ENCODE assay signal across 8 cellular contexts in genomic region chr6:31270788-31271640, GRCh38. TPM values are rescaled to one million over a fixed set of nuclear protein-coding genes. Genes with fewer than 3 reads are reported as not detected.
DNase-seq lines count a peak whose midpoint lies in the region; ATAC-seq, FAIRE-seq and TF ChIP-seq lines count a peak whose summit lies in the region.

No MANE protein-coding gene starts in this region.

- FAIRE-seq in keratinocyte (lab: Jason Lieb, UNC), result no peak

- ATAC-seq in HG02678 (IDR thresholded peaks at IDR 0.05; ENCODE audit: unreplicated experiment) (peak; percentile 35), HG02973 (IDR thresholded peaks at IDR 0.05; ENCODE audit: unreplicated experiment) (no peak)

- H3K9me3 ChIP-seq in SU-DHL-6 (ENCODE audit: insufficient read depth, low read length), result no peaks in the 10 kb centered on the region
- H3K9me3 ChIP-seq in breast epithelium, result no peaks in the 10 kb centered on the region
- H3K9me3 ChIP-seq in keratinocyte (ENCODE audit: control insufficient read depth, low read depth, low read length), result no peaks in the 10 kb centered on the region

- no peaks in the 10 kb centered on the region for H3K9me2 ChIP-seq in SU-DHL-6 (replicated peaks; ENCODE audit: insufficient read depth, low read length)

- H3K9me1 ChIP-seq in keratinocyte (ENCODE audit: control insufficient read depth, extremely low read depth, insufficient read depth, low read length), result peaks cover 2% of the 10 kb centered on the region

- peak; percentile 77 for DNase-seq in GM06990 (ENCODE audit: extremely low read depth, insufficient read length)
- peak in 1 of 2 donors; percentile 70 for DNase-seq in breast epithelium (ENCODE audit: low spot score in 2 of 2)
- DNase-seq in keratinocyte (ENCODE audit: low read depth, low spot score), result no peak
- peak; percentile 43 for DNase-seq in stimulated activated CD4-positive, alpha-beta T cell treated with anti-CD3 and anti-CD28 coated beads, Interleukin-2, amount 100 ng/mL, for 4 hours (ENCODE audit: low read depth)
- no peak for DNase-seq in NCI-H2107 (lab: John Stamatoyannopoulos, UW)

- peaks cover 24% of the 10 kb centered on the region for H3K36me3 ChIP-seq in GM06990 (ENCODE audit: control insufficient read depth, insufficient read depth, low read length)
- no peaks in the 10 kb centered on the region for H3K36me3 ChIP-seq in SU-DHL-6 (ENCODE audit: low read length)
- H3K36me3 ChIP-seq in breast epithelium, result no peaks in the 10 kb centered on the region
- H3K36me3 ChIP-seq in keratinocyte (ENCODE audit: control insufficient read depth in 2 of 2, extremely low read depth in 1 of 2, insufficient read depth in 2 of 2, low read length in 2 of 2), result peaks cover 12 to 14% of the 10 kb centered on the region in 2 experiments

- peak overlapping the region; percentile 86 for H3K9ac ChIP-seq in SU-DHL-6 (ENCODE audit: low read length)
- peak overlapping the region; percentile 91 for H3K9ac ChIP-seq in keratinocyte (ENCODE audit: control insufficient read depth, extremely low read depth, insufficient read depth, low read length)

- TF ChIP-seq POLR2A in breast epithelium (IDR thresholded peaks at IDR 0.05), result no peak

- peak overlapping the region; percentile 61 for H3K4me2 ChIP-seq in SU-DHL-6 (ENCODE audit: low read depth, low read length, poor library complexity, severe bottlenecking)
- H3K4me2 ChIP-seq in keratinocyte (ENCODE audit: control insufficient read depth, extremely low read depth, insufficient read depth, low read depth, low read length), result peak overlapping the region; percentile 81

- H3K27me3 ChIP-seq in GM06990 (replicated peaks; ENCODE audit: control insufficient read depth, insufficient read depth, low read length) (no peaks in the 10 kb centered on the region), SU-DHL-6 (ENCODE audit: low read length) (no peaks in the 10 kb centered on the region), breast epithelium (no peaks in the 10 kb centered on the region), keratinocyte (ENCODE audit: control insufficient read depth, extremely low read depth, insufficient read depth, low read length) (peaks cover 6% of the 10 kb centered on the region)

- H4K20me1 ChIP-seq in SU-DHL-6 (ENCODE audit: low read depth, low read length) (no peaks in the 10 kb centered on the region), keratinocyte (ENCODE audit: control insufficient read depth, extremely low read depth, insufficient read depth, low read length) (no peaks in the 10 kb centered on the region)

- peak overlapping the region; percentile 92 for H2AFZ ChIP-seq in SU-DHL-6 (ENCODE audit: low read depth, low read length, severe bottlenecking)
- peak overlapping the region; percentile 56 for H2AFZ ChIP-seq in keratinocyte (ENCODE audit: control insufficient read depth, low read length)

- peak overlapping the region; percentile 74 for H3K4me3 ChIP-seq in GM06990 (replicated peaks; ENCODE audit: low read depth, low read length)
- H3K4me3 ChIP-seq in SU-DHL-6 (ENCODE audit: insufficient read depth, low read length, poor library complexity, severe bottlenecking), result peak overlapping the region; percentile 78
- peak overlapping the region; percentile 50 to 94 (median 68) for H3K4me3 ChIP-seq in breast epithelium
- peak overlapping the region; percentile 73 to 86 (median 79) for H3K4me3 ChIP-seq in keratinocyte (ENCODE audit: control insufficient read depth in 2 of 3, extremely low read depth in 1 of 3, insufficient read depth in 2 of 3, low read depth in 1 of 3, low read length in 3 of 3)

- intact Hi-C loops in breast epithelium (cut with DNase I; ENCODE audit: low total_unique reads), result no loop called here

- H3K27ac ChIP-seq in SU-DHL-6 (ENCODE audit: low read depth, low read length), result 0 out of 2 replicates have a peak overlapping the region, but pooled peaks have one; percentile 12
- peak overlapping the region; percentile 86 to 100 for H3K27ac ChIP-seq in breast epithelium
- H3K27ac ChIP-seq in keratinocyte (ENCODE audit: control insufficient read depth, insufficient read depth, low read length), result peak overlapping the region; percentile 78

- H3F3A ChIP-seq in SU-DHL-6 (ENCODE audit: insufficient read depth), result no peaks in the 10 kb centered on the region

- H3K4me1 ChIP-seq in breast epithelium, result no peaks in the 10 kb centered on the region
- H3K4me1 ChIP-seq in keratinocyte (ENCODE audit: control insufficient read depth, extremely low read depth, insufficient read depth, low read length), result peaks cover 9% of the 10 kb centered on the region

- no peak for TF ChIP-seq CTCF in GM06990 (IDR thresholded peaks at IDR 0.05; ENCODE audit: insufficient read depth, low read length, poor library complexity, severe bottlenecking)
- no peak for TF ChIP-seq CTCF in SU-DHL-6 (IDR thresholded peaks at IDR 0.05; ENCODE audit: insufficient read depth, low read length, poor library complexity, severe bottlenecking)
- no peak for TF ChIP-seq CTCF in breast epithelium (IDR thresholded peaks at IDR 0.05)
- TF ChIP-seq CTCF in keratinocyte (optimal IDR thresholded peaks at IDR 0.05 in 1 of 3, IDR thresholded peaks at IDR 0.05 in 1 of 3, conservative IDR thresholded peaks at IDR 0.05 in 1 of 3; ENCODE audit: extremely low read depth in 1 of 3, insufficient read depth in 2 of 3, low read length in 3 of 3), result no peak

- no peaks in the 10 kb centered on the region for H3K79me2 ChIP-seq in SU-DHL-6 (ENCODE audit: insufficient read depth, low read length)
- peaks cover 6% of the 10 kb centered on the region for H3K79me2 ChIP-seq in keratinocyte (ENCODE audit: control insufficient read depth, insufficient read depth, low read length)

- dilution Hi-C loops in keratinocyte (cut with MboI; ENCODE audit: extremely low pct_ligation_motif_present, low sequenced_read_pairs), result no loop called here

RNA-seq across cellular contexts. Expression of gene HLA-C, which starts 0.9 kb away (rescaled TPM):
- 100 to 1,000 TPM; 206 to 546 (median 359) TPM for total RNA-seq in breast epithelium
- 329 to 536 TPM (median 330 TPM) in 3 replicates for polyA plus RNA-seq in keratinocyte
- 213 TPM for polyA plus RNA-seq in keratinocyte (2011; ENCODE audit: low read depth)
- polyA plus RNA-seq in keratinocyte (2011; cell fraction: cytosol; rRNA removed), result 190 and 303 TPM in 2 replicates
- 535 and 639 TPM in 2 replicates for polyA plus RNA-seq in keratinocyte (2011; cell fraction: nucleus; rRNA removed)
- 227 and 406 TPM in 2 replicates for polyA plus RNA-seq in keratinocyte (2012; ENCODE audit: low replicate concordance)
- polyA minus RNA-seq in keratinocyte, result 149 to 376 TPM (median 226 TPM) in 3 replicates
- 387 TPM for polyA minus RNA-seq in keratinocyte (2011; cell fraction: cytosol; rRNA and poly(A)+ RNA removed)
- 280 and 306 TPM in 2 replicates for polyA minus RNA-seq in keratinocyte (2011; cell fraction: nucleus; rRNA and poly(A)+ RNA removed)

Comparison
In these comparisons a context has a peak if more than half of its experiments do, and no peak if none do; other contexts are left out.
1. DNase-seq: peak in GM06990 (single experiment) and stimulated activated CD4-positive, alpha-beta T cell treated with anti-CD3 and anti-CD28 coated beads, Interleukin-2, amount 100 ng/mL, for 4 hours (single experiment); none in keratinocyte (single experiment) and NCI-H2107 (single experiment).
2. H3K27ac ChIP-seq: peak in every context shown above with its lines; median percentile 93 in breast epithelium; 78 in keratinocyte; 12 in SU-DHL-6.
3. Peak in every context shown above with its lines, with median percentiles within 50 percentile points of each other: H3K4me3 ChIP-seq.